Comparison of ENCODE assay signal across 8 cellular contexts in the genomic region with DNA sequence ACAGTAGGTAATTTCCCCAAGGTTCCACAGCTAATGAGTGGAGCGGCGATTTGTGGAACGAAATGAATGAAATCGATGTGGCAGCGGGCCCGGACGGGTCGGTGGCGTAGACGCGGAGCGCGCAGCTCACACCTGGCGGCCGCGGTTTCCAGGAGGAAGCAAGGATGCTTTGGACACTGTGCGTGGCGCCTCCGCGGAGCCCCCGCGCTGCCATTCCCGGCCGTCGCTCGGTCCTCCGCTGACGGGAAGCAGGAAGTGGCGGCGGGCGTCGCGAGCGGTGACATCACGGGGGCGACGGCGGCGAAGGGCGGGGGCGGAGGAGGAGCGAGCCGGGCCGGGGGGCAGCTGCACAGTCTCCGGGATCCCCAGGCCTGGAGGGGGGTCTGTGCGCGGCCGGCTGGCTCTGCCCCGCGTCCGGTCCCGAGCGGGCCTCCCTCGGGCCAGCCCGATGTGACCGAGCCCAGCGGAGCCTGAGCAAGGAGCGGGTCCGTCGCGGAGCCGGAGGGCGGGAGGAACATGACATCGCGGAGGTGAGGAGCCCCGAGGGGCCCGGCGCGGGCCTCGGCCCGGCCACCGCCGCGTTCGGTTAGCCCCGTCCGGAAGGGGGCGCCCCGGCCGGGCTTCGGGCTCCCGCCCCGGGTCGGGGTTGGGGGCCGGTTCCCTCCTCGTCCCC. TPM values are rescaled to one million over a fixed set of nuclear protein-coding genes. Genes with fewer than 3 reads are reported as not detected.
DNase-seq lines count a peak whose midpoint lies in the region; TF ChIP-seq lines count a peak whose summit lies in the region.

Gene PTPN11 (plus strand): TSS at position 352 of the 673 bp plus-strand sequence. CDS start 165 bp downstream, at position 517.

- intact Hi-C loops in activated naive CD4-positive, alpha-beta T cell treated with anti-CD3 and anti-CD28 coated beads for 36 hours (cut with micrococcal nuclease), result loop anchor here (1.0 to 10.0 kb wide), 3 partner anchors 9 to 824 kb away; partner anchors contain the start of genes ATXN2 and RPL6

- TF ChIP-seq EP300 in suprapubic skin (IDR thresholded peaks at IDR 0.05), result no peak

- DNase-seq in GDM1 (lab: John Stamatoyannopoulos, UW) (peak; percentile 84), GOT3 (lab: John Stamatoyannopoulos, UW) (peak; percentile 64), SK-N-MC (ENCODE audit: low read depth, low spot score) (no peak), germinal center (ENCODE audit: low spot score) (peak; percentile 86), occipital lobe (lab: John Stamatoyannopoulos, UW) (peak; percentile 81), suprapubic skin (ENCODE audit: low spot score in 2 of 2) (peak; percentile 93 to 94)
- DNase-seq in activated naive CD4-positive, alpha-beta T cell treated with anti-CD3 and anti-CD28 coated beads for 36 hours, result peak; percentile 90

- 0% methylated on average over 11 of the region's 86 CpGs for WGBS in suprapubic skin

- peak within 1 kb of the TSS; percentile 98 for H3K27ac Mint-ChIP-seq in activated naive CD4-positive, alpha-beta T cell treated with anti-CD3 and anti-CD28 coated beads for 36 hours

- no peaks in the 10 kb centered on the region for H3K27me3 Mint-ChIP-seq in activated naive CD4-positive, alpha-beta T cell treated with anti-CD3 and anti-CD28 coated beads for 36 hours (ENCODE audit: low read depth)

- H3K4me3 Mint-ChIP-seq in activated naive CD4-positive, alpha-beta T cell treated with anti-CD3 and anti-CD28 coated beads for 36 hours, result peak within 1 kb of the TSS; percentile 95

- H3K36me3 ChIP-seq in SK-N-MC (ENCODE audit: insufficient read depth, low read length) (peaks cover 6% of the 10 kb centered on the region; the same call in 1 of the 2 replicates), suprapubic skin (no peaks in the 10 kb centered on the region)

- H3K4me1 Mint-ChIP-seq in activated naive CD4-positive, alpha-beta T cell treated with anti-CD3 and anti-CD28 coated beads for 36 hours (ENCODE audit: low read depth), result peaks cover 38% of the 10 kb centered on the region

- H3K27me3 ChIP-seq in suprapubic skin, result no peaks in the 10 kb centered on the region

- peaks cover 17% of the 10 kb centered on the region for H3K36me3 Mint-ChIP-seq in activated naive CD4-positive, alpha-beta T cell treated with anti-CD3 and anti-CD28 coated beads for 36 hours (ENCODE audit: low read depth)

- peak; percentile 88 to 95 for TF ChIP-seq POLR2A in suprapubic skin (IDR thresholded peaks at IDR 0.05)

- peak within 1 kb of the TSS; percentile 100 for H3K4me3 ChIP-seq in SK-N-MC
- H3K4me3 ChIP-seq in suprapubic skin, result peak within 1 kb of the TSS; percentile 98

- H3K4me1 ChIP-seq in suprapubic skin, result peaks cover 51% of the 10 kb centered on the region

- no peaks in the 10 kb centered on the region for H3K9me3 ChIP-seq in SK-N-MC (ENCODE audit: low read depth, low read length)
- H3K9me3 ChIP-seq in suprapubic skin, result no peaks in the 10 kb centered on the region

- H3K9ac ChIP-seq in SK-N-MC (ENCODE audit: insufficient read length), result peak within 1 kb of the TSS; percentile 94

- CTCF ChIA-PET in activated naive CD4-positive, alpha-beta T cell treated with anti-CD3 and anti-CD28 coated beads for 36 hours (lab: Charles Lee), result no interaction called here

- no peaks in the 10 kb centered on the region for H3K9me3 Mint-ChIP-seq in activated naive CD4-positive, alpha-beta T cell treated with anti-CD3 and anti-CD28 coated beads for 36 hours

- H3K27ac ChIP-seq in SK-N-MC (peak within 1 kb of the TSS; percentile 84), suprapubic skin (peak within 1 kb of the TSS; percentile 97)

- TF ChIP-seq CTCF in LNCAP (IDR thresholded peaks at IDR 0.05), result peak; percentile 57
- TF ChIP-seq CTCF in suprapubic skin (IDR thresholded peaks at IDR 0.05), result peak in 1 of 2 donors; percentile 31

RNA-seq across cellular contexts. Expression of gene PTPN11, which starts in this region (rescaled TPM):
- 100 to 1,000 TPM; 137 to 141 TPM for total RNA-seq in activated naive CD4-positive, alpha-beta T cell treated with anti-CD3 and anti-CD28 coated beads for 36 hours
- total RNA-seq in occipital lobe (90.3 TPM), suprapubic skin (10 to 100 TPM; 56.6 to 70.7 (median 65.3) TPM)
